In the genomic region with DNA sequence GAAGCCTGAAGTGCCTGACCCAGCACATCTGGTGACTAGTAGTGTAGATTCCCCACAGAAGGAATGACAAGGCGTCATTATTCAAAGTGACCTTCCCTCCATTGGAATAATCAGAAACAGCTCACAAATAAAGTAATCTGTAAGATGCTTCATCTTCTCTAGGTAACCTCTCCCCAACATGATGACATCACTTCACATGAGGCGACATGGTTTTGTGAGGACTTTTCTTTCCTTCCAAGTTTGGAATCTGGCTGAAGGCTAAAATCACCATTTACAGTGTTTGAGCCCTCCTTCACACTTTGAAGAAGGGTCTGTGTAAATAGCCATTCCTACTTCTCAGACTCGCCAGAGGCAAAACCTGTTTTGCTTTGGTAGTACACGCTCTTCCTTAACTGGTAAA, we compare ENCODE assay signal across 29 cellular contexts. TPM values are rescaled to one million over a fixed set of nuclear protein-coding genes. Genes with fewer than 3 reads are reported as not detected.
"Had no signal": no experiment of that assay in that cellular context is flagged by ENCODE, and none has a peak within 500 bp of the region (broad histone marks: within the 10 kb centered on the region; RNA-seq: fewer than 3 reads in every experiment).

No MANE protein-coding gene starts in this region.

- H3K27ac Mint-ChIP-seq: activated B cell treated with CpG ODN at 0.5 μM for 24 hours; activated CD4-positive, alpha-beta T cell treated with anti-CD3 and anti-CD28 coated beads for 36 hours; activated naive CD4-positive, alpha-beta T cell treated with anti-CD3 and anti-CD28 coated beads, Interleukin-2, amount 50 U/mL, for 72 hours; activated T-cell treated with anti-CD3 and anti-CD28 coated beads, Interleukin-2, amount 50 U/mL, for 72 hours; effector memory CD8-positive, alpha-beta T cell; nephron progenitor cell; stimulated activated naive B cell treated with anti-CD40 and anti-IgM and Interleukin-4, amounts not matched to agents 10 μg/mL and 1 μg/mL and 100 μg/mL, for 72 hours; T-helper 2 cell treated with Interferon-gamma antibody and Interleukin-4, amounts not matched to agents 5 μg/mL and 100 μg/mL, for 36 hours had no signal

- H3K27me3 Mint-ChIP-seq: activated B cell treated with CpG ODN at 0.5 μM for 24 hours; stimulated activated naive B cell treated with anti-CD40 and anti-IgM and Interleukin-4, amounts not matched to agents 10 μg/mL and 1 μg/mL and 100 μg/mL, for 72 hours had no signal

- H3K27ac ChIP-seq: brain microvascular endothelial cell, gastroesophageal sphincter, hepatocyte, neutrophil, pancreas, prostate gland, sigmoid colon, stomach, vagina had no signal

- H3K36me3 ChIP-seq: brain microvascular endothelial cell, gastroesophageal sphincter, neutrophil, pancreas, prostate gland, sigmoid colon, stomach, vagina had no signal

- H3K4me3 Mint-ChIP-seq: activated B cell treated with CpG ODN at 0.5 μM for 24 hours; activated CD4-positive, alpha-beta T cell treated with anti-CD3 and anti-CD28 coated beads for 36 hours; activated T-cell treated with anti-CD3 and anti-CD28 coated beads, Interleukin-2, amount 50 U/mL, for 72 hours; effector memory CD8-positive, alpha-beta T cell; nephron progenitor cell; stimulated activated naive B cell treated with anti-CD40 and anti-IgM and Interleukin-4, amounts not matched to agents 10 μg/mL and 1 μg/mL and 100 μg/mL, for 72 hours; T-helper 2 cell treated with Interferon-gamma antibody and Interleukin-4, amounts not matched to agents 5 μg/mL and 100 μg/mL, for 36 hours had no signal

- H3K9me3 Mint-ChIP-seq: activated B cell treated with CpG ODN at 0.5 μM for 24 hours; activated naive CD4-positive, alpha-beta T cell treated with anti-CD3 and anti-CD28 coated beads, Interleukin-2, amount 50 U/mL, for 72 hours; activated T-cell treated with anti-CD3 and anti-CD28 coated beads, Interleukin-2, amount 50 U/mL, for 72 hours; nephron progenitor cell; stimulated activated naive B cell treated with anti-CD40 and anti-IgM and Interleukin-4, amounts not matched to agents 10 μg/mL and 1 μg/mL and 100 μg/mL, for 72 hours; T-helper 2 cell treated with Interferon-gamma antibody and Interleukin-4, amounts not matched to agents 5 μg/mL and 100 μg/mL, for 36 hours had no signal

- H3K36me3 Mint-ChIP-seq: activated naive CD4-positive, alpha-beta T cell treated with anti-CD3 and anti-CD28 coated beads, Interleukin-2, amount 50 U/mL, for 72 hours; stimulated activated naive B cell treated with anti-CD40 and anti-IgM and Interleukin-4, amounts not matched to agents 10 μg/mL and 1 μg/mL and 100 μg/mL, for 72 hours had no signal

- DNase-seq: activated B cell treated with CpG ODN at 0.5 μM for 24 hours; activated CD4-positive, alpha-beta T cell treated with anti-CD3 and anti-CD28 coated beads for 36 hours; activated naive CD4-positive, alpha-beta T cell; activated T-cell treated with anti-CD3 and anti-CD28 coated beads for 4 hours; activated T-cell treated with anti-CD3 and anti-CD28 coated beads, Interleukin-2, amount 50 U/mL, for 72 hours; cortex of kidney; effector memory CD8-positive, alpha-beta T cell; erythroblast; left cardiac atrium; left ventricle myocardium superior; nephron progenitor cell; pancreas; retina; small intestine; stimulated activated naive B cell treated with anti-CD40 and anti-IgM and Interleukin-4, amounts not matched to agents 10 μg/mL and 1 μg/mL and 100 μg/mL, for 72 hours; stomach; T-helper 1 cell; trophoblast cell had no signal

- H3K27me3 ChIP-seq: brain microvascular endothelial cell, hepatocyte, neutrophil, pancreas, stomach, vagina had no signal

- H3K4me1 ChIP-seq: gastroesophageal sphincter, pancreas, prostate gland, sigmoid colon, stomach had no signal

- H3K9me3 ChIP-seq: gastroesophageal sphincter, neutrophil, pancreas, prostate gland, sigmoid colon, stomach, vagina had no signal

- ATAC-seq: activated CD4-positive, alpha-beta T cell treated with anti-CD3 and anti-CD28 coated beads for 36 hours; activated naive CD4-positive, alpha-beta T cell treated with anti-CD3 and anti-CD28 coated beads, Interleukin-2, amount 50 U/mL, for 72 hours; activated T-cell treated with anti-CD3 and anti-CD28 coated beads, Interleukin-2, amount 50 U/mL, for 72 hours; effector memory CD8-positive, alpha-beta T cell; gastroesophageal sphincter; stimulated activated naive B cell treated with anti-CD40 and anti-IgM and Interleukin-4, amounts not matched to agents 10 μg/mL and 1 μg/mL and 100 μg/mL, for 72 hours had no signal

- H3K4me3 ChIP-seq: gastroesophageal sphincter, hepatocyte, pancreas, prostate gland, sigmoid colon, stomach, vagina had no signal

- H3K4me1 Mint-ChIP-seq: activated B cell treated with CpG ODN at 0.5 μM for 24 hours; activated CD4-positive, alpha-beta T cell treated with anti-CD3 and anti-CD28 coated beads for 36 hours; stimulated activated naive B cell treated with anti-CD40 and anti-IgM and Interleukin-4, amounts not matched to agents 10 μg/mL and 1 μg/mL and 100 μg/mL, for 72 hours had no signal

RNA-seq across cellular contexts. Expression of gene ERG, which starts 32.9 kb away (rescaled TPM):
- total RNA-seq: activated B cell treated with CpG ODN at 0.5 μM for 24 hours; activated naive CD4-positive, alpha-beta T cell treated with anti-CD3 and anti-CD28 coated beads, Interleukin-2, amount 50 U/mL, for 72 hours; fibroblast of villous mesenchyme had no signal
- polyA plus RNA-seq: fibroblast of lung had no signal
